In the genomic region with DNA sequence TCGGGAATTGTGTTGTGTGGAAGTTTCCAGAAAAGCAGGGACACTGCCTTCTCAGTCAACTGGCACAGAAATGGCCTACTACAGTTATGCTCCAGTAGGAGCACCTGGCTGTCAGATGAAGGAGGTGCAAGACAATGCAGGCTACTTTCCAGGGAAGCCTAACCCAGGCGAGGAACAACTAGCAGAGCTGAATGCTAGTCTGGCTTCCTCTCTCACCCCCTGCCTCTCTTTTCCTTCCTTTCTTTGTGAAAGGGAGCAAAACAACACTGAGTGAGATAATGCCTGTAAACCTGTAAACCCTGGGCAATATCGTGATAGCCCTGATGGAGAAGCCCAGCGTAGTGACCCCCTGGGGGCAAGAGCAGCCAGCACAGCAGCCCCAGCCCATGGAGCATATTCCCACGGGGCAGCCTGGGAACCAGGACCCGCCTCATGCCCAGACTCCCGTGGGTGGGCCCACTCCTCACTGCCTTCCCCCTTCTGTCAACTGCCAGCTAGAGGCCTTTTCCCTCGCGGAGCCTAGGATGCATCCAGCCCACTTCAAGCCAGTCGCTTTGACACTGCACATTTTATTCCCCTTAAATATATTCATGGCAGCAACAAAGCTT, we compare ENCODE assay signal across 14 cellular contexts.
"Had no signal": no experiment of that assay in that cellular context is flagged by ENCODE, and none has a peak within 500 bp of the region (broad histone marks: within the 10 kb centered on the region; RNA-seq: fewer than 3 reads in every experiment).

No MANE protein-coding gene starts in this region.

- H3K4me1 ChIP-seq: foreskin keratinocyte, prostate gland, right lobe of liver, tibial nerve had no signal

- H3K4me3 ChIP-seq: prostate gland, right lobe of liver, tibial nerve had no signal

- H3K9me3 ChIP-seq: prostate gland, right lobe of liver, SK-N-SH, tibial nerve had no signal

- H3K4me2 ChIP-seq: SK-N-SH had no signal

- H3K36me3 ChIP-seq: prostate gland, right lobe of liver, tibial nerve had no signal

- DNase-seq: activated CD4-positive, alpha-beta T cell treated with anti-CD3 and anti-CD28 coated beads, Interleukin-2, amount 10 ng/mL, durations not matched to agents 7 days and 5 days; activated CD8-positive, alpha-beta memory T cell treated with anti-CD3 and anti-CD28 coated beads for 24 hours; activated naive CD8-positive, alpha-beta T cell treated with anti-CD3 and anti-CD28 coated beads, Interleukin-2, amount 10 ng/mL, durations not matched to agents 7 days and 5 days; aorta; foreskin keratinocyte; kidney glomerular epithelial cell; naive B cell; occipital lobe; right lobe of liver; SK-N-SH; T-helper 1 cell had no signal

- H3K9me3 Mint-ChIP-seq: activated CD4-positive, alpha-beta T cell treated with anti-CD3 and anti-CD28 coated beads, Interleukin-2, amount 10 ng/mL, durations not matched to agents 7 days and 5 days; activated naive CD8-positive, alpha-beta T cell treated with anti-CD3 and anti-CD28 coated beads, Interleukin-2, amount 10 ng/mL, durations not matched to agents 7 days and 5 days had no signal

- H3K4me1 Mint-ChIP-seq: naive B cell; stimulated activated memory B cell treated with anti-CD40 and anti-IgM and Interleukin-4, amounts not matched to agents 10 μg/mL and 1 μg/mL and 100 μg/mL, for 72 hours had no signal

- H3K36me3 Mint-ChIP-seq: activated naive CD8-positive, alpha-beta T cell treated with anti-CD3 and anti-CD28 coated beads, Interleukin-2, amount 10 ng/mL, durations not matched to agents 7 days and 5 days; naive B cell; stimulated activated memory B cell treated with anti-CD40 and anti-IgM and Interleukin-4, amounts not matched to agents 10 μg/mL and 1 μg/mL and 100 μg/mL, for 72 hours had no signal

- H3K27ac ChIP-seq: foreskin keratinocyte, prostate gland, right lobe of liver, tibial nerve had no signal

- H3K27me3 ChIP-seq: right lobe of liver, tibial nerve had no signal

- ATAC-seq: foreskin keratinocyte; stimulated activated memory B cell treated with anti-CD40 and anti-IgM and Interleukin-4, amounts not matched to agents 10 μg/mL and 1 μg/mL and 100 μg/mL, for 72 hours had no signal

- H3K4me3 Mint-ChIP-seq: activated CD4-positive, alpha-beta T cell treated with anti-CD3 and anti-CD28 coated beads, Interleukin-2, amount 10 ng/mL, durations not matched to agents 7 days and 5 days; activated naive CD8-positive, alpha-beta T cell treated with anti-CD3 and anti-CD28 coated beads, Interleukin-2, amount 10 ng/mL, durations not matched to agents 7 days and 5 days; naive B cell; stimulated activated memory B cell treated with anti-CD40 and anti-IgM and Interleukin-4, amounts not matched to agents 10 μg/mL and 1 μg/mL and 100 μg/mL, for 72 hours had no signal

- H3K27ac Mint-ChIP-seq: activated CD4-positive, alpha-beta T cell treated with anti-CD3 and anti-CD28 coated beads, Interleukin-2, amount 10 ng/mL, durations not matched to agents 7 days and 5 days; activated naive CD8-positive, alpha-beta T cell treated with anti-CD3 and anti-CD28 coated beads, Interleukin-2, amount 10 ng/mL, durations not matched to agents 7 days and 5 days; naive B cell; stimulated activated memory B cell treated with anti-CD40 and anti-IgM and Interleukin-4, amounts not matched to agents 10 μg/mL and 1 μg/mL and 100 μg/mL, for 72 hours had no signal

- H3K9ac ChIP-seq: SK-N-SH had no signal
